Comparison of ENCODE assay signal across 24 cellular contexts in genomic region chr20:60143450-60143849, GRCh38.
A peak's percentile ranks its signal among the peaks of the same experiment; 100 is the strongest.
DNase-seq lines count a peak whose midpoint lies in the region; ATAC-seq, FAIRE-seq and TF ChIP-seq lines count a peak whose summit lies in the region.
"Had no signal": no experiment of that assay in that cellular context is flagged by ENCODE, and none has a peak within 500 bp of the region (broad histone marks: within the 10 kb centered on the region; RNA-seq: fewer than 3 reads in every experiment).

No MANE protein-coding gene starts in this region.

- H3K27me3 Mint-ChIP-seq in activated CD4-positive, alpha-beta T cell treated with anti-CD3 and anti-CD28 coated beads, Interleukin-2, amount 10 ng/mL, durations not matched to agents 24 days and 14 days: no peaks in the 10 kb centered on the region
- H3K27me3 Mint-ChIP-seq: CD4-positive, alpha-beta T cell had no signal

- intact Hi-C loops in activated CD4-positive, alpha-beta T cell treated with anti-CD3 and anti-CD28 coated beads, Interleukin-2, amount 10 ng/mL, durations not matched to agents 24 days and 14 days (cut with micrococcal nuclease): no loop called here
- intact Hi-C loops in K562 (cut with micrococcal nuclease): no loop called here

- peak; percentile 31 for FAIRE-seq in HTR-8/SVneo (lab: Jason Lieb, UNC)
- FAIRE-seq in K562 (lab: Jason Lieb, UNC): no peak
- FAIRE-seq: A204.1, D721Med, GM12891 had no signal

- no peak overlapping the region for H2AFZ ChIP-seq in K562 (ENCODE audit: low read depth, low read length)
- H2AFZ ChIP-seq: GM23248 had no signal

- BruUV-seq in K562 (replicated peaks; lab: Mats Ljungman, UMichigan): no TSS peak

- H3K9me3 Mint-ChIP-seq in activated CD4-positive, alpha-beta T cell treated with anti-CD3 and anti-CD28 coated beads, Interleukin-2, amount 10 ng/mL, durations not matched to agents 24 days and 14 days: no peaks in the 10 kb centered on the region
- H3K9me3 Mint-ChIP-seq: CD14-positive monocyte; CD4-positive, alpha-beta T cell; CD8-positive, alpha-beta memory T cell had no signal

- WGBS in K562 (ENCODE audit: insufficient coverage, low coverage, missing lambda C conversion rate): 0% methylated on average over 2 of the region's 2 CpGs

- no peak overlapping the region for H3K27ac ChIP-seq in K562 (ENCODE audit: extremely low read depth, low read depth, low read length)
- H3K27ac ChIP-seq: 22Rv1; BLaER1 treated with 17β-estradiol and CSF1 and Interleukin-3, amounts not matched to agents 10 nM and 100 nM; GM23248 had no signal

- no peak for ATAC-seq in K562
- ATAC-seq: HCT116 had no signal

- H3K4me1 Mint-ChIP-seq in activated CD4-positive, alpha-beta T cell treated with anti-CD3 and anti-CD28 coated beads, Interleukin-2, amount 10 ng/mL, durations not matched to agents 24 days and 14 days: peaks cover 3% of the 10 kb centered on the region

- in situ Hi-C loops in K562 (cut with MboI): no loop called here

- H3K9me3 ChIP-seq in K562 (replicated peaks; ENCODE audit: control insufficient read depth, insufficient read depth, low read depth, low read length): no peaks in the 10 kb centered on the region
- H3K9me3 ChIP-seq: BE2C had no signal

- no peak for TF ChIP-seq EP300 in K562 (IDR thresholded peaks at IDR 0.05; ENCODE audit: low read length)

- TF ChIP-seq CTCF in K562 (IDR thresholded peaks at IDR 0.05 in 2 of 3, conservative IDR thresholded peaks at IDR 0.05 in 1 of 3; ENCODE audit: insufficient read depth in 2 of 3, low read depth in 1 of 3, low read length in 3 of 3): no peak

- H3K4me1 ChIP-seq in K562 (replicated peaks in 1 of 2; ENCODE audit: control insufficient read depth in 2 of 2, insufficient read depth in 2 of 2, low read length in 2 of 2): no peaks in the 10 kb centered on the region; a peak in 1 of 5 replicates
- H3K4me1 ChIP-seq: BE2C had no signal

- CTCF ChIA-PET in K562 (lab: Yijun Ruan, JAX; ENCODE audit: low intra/inter-chr PET ratio): no interaction called here

- no peaks in the 10 kb centered on the region for H3K36me3 Mint-ChIP-seq in activated CD4-positive, alpha-beta T cell treated with anti-CD3 and anti-CD28 coated beads, Interleukin-2, amount 10 ng/mL, durations not matched to agents 24 days and 14 days (ENCODE audit: low read depth)
- H3K36me3 Mint-ChIP-seq: CD8-positive, alpha-beta memory T cell had no signal

- H4K20me1 ChIP-seq in K562 (replicated peaks; ENCODE audit: control insufficient read depth, insufficient read depth, low read length): no peaks in the 10 kb centered on the region; the same call in 1 of the 2 replicates

- H3K9ac ChIP-seq in K562 (ENCODE audit: insufficient read depth in 1 of 2, low read depth in 2 of 2, low read length in 2 of 2): no peak overlapping the region
- H3K9ac ChIP-seq: BLaER1 treated with 17β-estradiol and CSF1 and Interleukin-3, amounts not matched to agents 10 nM and 100 nM; GM23248 had no signal

- no peak for TF ChIP-seq POLR2A in K562 (conservative IDR thresholded peaks at IDR 0.05)

- POLR2A ChIA-PET in K562 (lab: Yijun Ruan, JAX): no interaction called here

- H3K27me3 ChIP-seq in K562 (ENCODE audit: control insufficient read depth in 2 of 2, insufficient read depth in 2 of 2, low read length in 2 of 2): no peaks in the 10 kb centered on the region
- H3K27me3 ChIP-seq: BE2C; BLaER1 treated with 17β-estradiol and CSF1 and Interleukin-3, amounts not matched to agents 10 nM and 100 nM had no signal

- no peaks in the 10 kb centered on the region for H3K9me1 ChIP-seq in K562 (ENCODE audit: control insufficient read depth, insufficient read depth, low read length)

- TF ChIP-seq RAD21 in K562 (CRISPR knock-in tag; conservative IDR thresholded peaks at IDR 0.05 in 1 of 2, IDR thresholded peaks at IDR 0.05 in 1 of 2): no peak

- peak; percentile 22 for DNase-seq in activated CD4-positive, alpha-beta T cell treated with anti-CD3 and anti-CD28 coated beads, Interleukin-2, amount 10 ng/mL, durations not matched to agents 24 days and 14 days
- DNase-seq in activated CD4-positive, alpha-beta T cell treated with anti-CD3 and anti-CD28 coated beads, Interleukin-2, amount 50 U/mL, for 1 hour: no peak
- DNase-seq in HTR-8/SVneo (ENCODE audit: insufficient read length, low spot score) (no peak), K562 (ENCODE audit: extremely low read depth in 1 of 4, low spot score in 3 of 4) (no peak), NCI-H2196 (lab: John Stamatoyannopoulos, UW; ENCODE audit: unreplicated experiment) (no peak), NCI-H187 treated with DMSO at 0.1 percent for 48 hours (lab: John Stamatoyannopoulos, UW) (no peak)
- DNase-seq in activated CD8-positive, alpha-beta memory T cell treated with anti-CD3 and anti-CD28 coated beads, Interleukin-2, amount 50 U/mL, for 4 hours: no peak
- DNase-seq: ACHN; AML-193; BE2C; CD4-positive, alpha-beta T cell; CD8-positive, alpha-beta memory T cell; DMS 273 treated with DMSO at 0.1 percent for 48 hours; DMS79; GF-D8; GM23248; H9 had no signal

- no peak overlapping the region for H3K27ac Mint-ChIP-seq in activated CD4-positive, alpha-beta T cell treated with anti-CD3 and anti-CD28 coated beads, Interleukin-2, amount 10 ng/mL, durations not matched to agents 24 days and 14 days
- H3K27ac Mint-ChIP-seq: CD4-positive, alpha-beta T cell; CD8-positive, alpha-beta memory T cell; H9 had no signal

- H3K4me2 ChIP-seq in K562 (ENCODE audit: insufficient read depth, low read length): no peak overlapping the region

- no peaks in the 10 kb centered on the region for H3K36me3 ChIP-seq in K562 (ENCODE audit: control insufficient read depth, insufficient read depth, low read length)
- H3K36me3 ChIP-seq: BE2C had no signal

- no peak overlapping the region for H3K4me3 ChIP-seq in K562
- H3K4me3 ChIP-seq: BLaER1 treated with 17β-estradiol and CSF1 and Interleukin-3, amounts not matched to agents 10 nM and 100 nM; GM23248 had no signal

- no peaks in the 10 kb centered on the region for H3K79me2 ChIP-seq in K562 (ENCODE audit: control insufficient read depth, insufficient read depth, low read length)

- H3K4me3 Mint-ChIP-seq in activated CD4-positive, alpha-beta T cell treated with anti-CD3 and anti-CD28 coated beads, Interleukin-2, amount 10 ng/mL, durations not matched to agents 24 days and 14 days: no peak overlapping the region
- H3K4me3 Mint-ChIP-seq: CD14-positive monocyte; CD4-positive, alpha-beta T cell; CD8-positive, alpha-beta memory T cell; H9 had no signal

TF ChIP-seq in K562, 482 proteins besides CTCF, POLR2A, EP300 and RAD21 (continues in another document):
- peak; percentile 66; the same call in 1 of the 2 replicates for TF ChIP-seq C11orf30 (IDR thresholded peaks at IDR 0.05; ENCODE audit: low read depth)
- TF ChIP-seq ZNF445 (CRISPR knock-in tag; IDR thresholded peaks at IDR 0.05; ENCODE audit: low read depth): no peak
- TF ChIP-seq TAL1 (IDR thresholded peaks at IDR 0.05): no peak
- TF ChIP-seq ZNF354B (CRISPR knock-in tag; IDR thresholded peaks at IDR 0.05): no peak
- TF ChIP-seq RFX7 (CRISPR knock-in tag; IDR thresholded peaks at IDR 0.05): no peak
- no peak for TF ChIP-seq IRF1 (CRISPR knock-in tag; IDR thresholded peaks at IDR 0.05; ENCODE audit: borderline replicate concordance)
- TF ChIP-seq MAFK (IDR thresholded peaks at IDR 0.05; ENCODE audit: low read length): peak; percentile 69
- no peak for TF ChIP-seq EP400 (IDR thresholded peaks at IDR 0.05)
- TF ChIP-seq GABPB2 (CRISPR knock-in tag; conservative IDR thresholded peaks at IDR 0.05): no peak
- no peak for TF ChIP-seq DIDO1 (tag; IDR thresholded peaks at IDR 0.05; ENCODE audit: low read depth)
- no peak for TF ChIP-seq KLF13 (tag; IDR thresholded peaks at IDR 0.05; ENCODE audit: borderline replicate concordance, low read depth)
- TF ChIP-seq MAFF (IDR thresholded peaks at IDR 0.05; ENCODE audit: low read length): peak; percentile 75
- no peak for TF ChIP-seq KHSRP (IDR thresholded peaks at IDR 0.05)
- TF ChIP-seq MTF1 (CRISPR knock-in tag; IDR thresholded peaks at IDR 0.05; ENCODE audit: borderline replicate concordance): no peak
- peak; percentile 73 for TF ChIP-seq MAFG (tag; conservative IDR thresholded peaks at IDR 0.05)
- no peak for TF ChIP-seq HDAC1 (IDR thresholded peaks at IDR 0.05)
- no peak for TF ChIP-seq ESRRB (CRISPR knock-in tag; IDR thresholded peaks at IDR 0.05; ENCODE audit: borderline replicate concordance)
- peak; percentile 88 for TF ChIP-seq ZNF316 (IDR thresholded peaks at IDR 0.05)
- TF ChIP-seq ZNF217 (CRISPR knock-in tag; IDR thresholded peaks at IDR 0.05): no peak
- TF ChIP-seq VEZF1 (CRISPR knock-in tag; IDR thresholded peaks at IDR 0.05): no peak
- TF ChIP-seq TFAP4 (CRISPR knock-in tag; IDR thresholded peaks at IDR 0.05; ENCODE audit: borderline replicate concordance): no peak
